9 cellular contexts compared by ENCODE assay signal in genomic region chr4:73438048-73438447, GRCh38. TPM values are rescaled to one million over a fixed set of nuclear protein-coding genes. Genes with fewer than 3 reads are reported as not detected.
"Had no signal": no experiment of that assay in that cellular context is flagged by ENCODE, and none has a peak within 500 bp of the region (broad histone marks: within the 10 kb centered on the region; RNA-seq: fewer than 3 reads in every experiment).

No MANE protein-coding gene starts in this region.

- ATAC-seq: GM12878 had no signal

- FAIRE-seq: G401.6, GM12878, GM12891, GM12892, GM18507, GM19239 had no signal

- DNase-seq: GDM1, GF-D8 had no signal

- H3K4me3 ChIP-seq: GM12878 had no signal

RNA-seq across cellular contexts. Expression of gene AFP, which starts 2.0 kb away (rescaled TPM):
- total RNA-seq: G401 had no signal
- polyA plus RNA-seq: GM12878 had no signal

RNA-seq across cellular contexts. Expression of gene ALB, which starts 34.0 kb away (rescaled TPM):
- total RNA-seq: G401 had no signal

RNA-seq across cellular contexts. Expression of gene AFM, which starts 43.5 kb away (rescaled TPM):
- total RNA-seq: G401, GM12878 had no signal
- polyA plus RNA-seq: GM12878 had no signal
